In genomic region chr6:96468681-96469224, GRCh38 we compare ENCODE assay signal across 10 cellular contexts. TPM values are rescaled to one million over a fixed set of nuclear protein-coding genes. Genes with fewer than 3 reads are reported as not detected.
DNase-seq lines count a peak whose midpoint lies in the region; ATAC-seq, FAIRE-seq and TF ChIP-seq lines count a peak whose summit lies in the region.
"Had no signal": no experiment of that assay in that cellular context is flagged by ENCODE, and none has a peak within 500 bp of the region (broad histone marks: within the 10 kb centered on the region; RNA-seq: fewer than 3 reads in every experiment).

No MANE protein-coding gene starts in this region.

- H3K79me2 ChIP-seq in MM.1S (ENCODE audit: low read length), result no peaks in the 10 kb centered on the region
- H3K79me2 ChIP-seq in astrocyte (ENCODE audit: insufficient read depth, low read length), result no peaks in the 10 kb centered on the region

- H2AFZ ChIP-seq in MM.1S (ENCODE audit: low read length), result no peak overlapping the region
- no peak overlapping the region for H2AFZ ChIP-seq in astrocyte (ENCODE audit: low read depth, low read length)

- H3K36me3 Mint-ChIP-seq in astrocyte (ENCODE audit: low read depth, unreplicated experiment) (no peaks in the 10 kb centered on the region), osteocyte (ENCODE audit: unreplicated experiment) (no peaks in the 10 kb centered on the region), T-cell (no peaks in the 10 kb centered on the region)

- no peak overlapping the region for H3K4me2 ChIP-seq in MM.1S (ENCODE audit: low read depth, low read length)
- no peak overlapping the region for H3K4me2 ChIP-seq in astrocyte (ENCODE audit: low read length)

- H3K27me3 ChIP-seq in MM.1S (replicated peaks; ENCODE audit: insufficient read depth, low read length) (no peaks in the 10 kb centered on the region), astrocyte (ENCODE audit: insufficient read depth, low read length) (no peaks in the 10 kb centered on the region)

- no peak for ATAC-seq in T-cell (replicated peaks in 1 of 4)

- no peak for FAIRE-seq in astrocyte (lab: Jason Lieb, UNC)
- FAIRE-seq: GM18507 had no signal

- H3K4me3 Mint-ChIP-seq in astrocyte (ENCODE audit: unreplicated experiment) (no peak overlapping the region), osteocyte (ENCODE audit: unreplicated experiment) (no peak overlapping the region), T-cell (no peak overlapping the region)

- no peak overlapping the region for H3K9ac ChIP-seq in MM.1S (ENCODE audit: low read length)
- H3K9ac ChIP-seq in astrocyte (ENCODE audit: low read length), result no peak overlapping the region

- H3K9me3 Mint-ChIP-seq in astrocyte (ENCODE audit: unreplicated experiment), result no peaks in the 10 kb centered on the region
- no peaks in the 10 kb centered on the region for H3K9me3 Mint-ChIP-seq in osteocyte (ENCODE audit: unreplicated experiment)
- H3K9me3 Mint-ChIP-seq in T-cell, result peaks cover 0 to 4% (median 3%) of the 10 kb centered on the region in 3 donors

- H4K20me1 ChIP-seq in MM.1S (ENCODE audit: insufficient read depth, low read length) (no peaks in the 10 kb centered on the region), astrocyte (ENCODE audit: insufficient read depth, low read length) (no peaks in the 10 kb centered on the region)

- no peaks in the 10 kb centered on the region for H3K4me1 ChIP-seq in MM.1S (ENCODE audit: low read length)
- H3K4me1 ChIP-seq in astrocyte (ENCODE audit: insufficient read depth, low read length), result no peaks in the 10 kb centered on the region

- H3K27ac Mint-ChIP-seq in astrocyte (ENCODE audit: unreplicated experiment), result no peak overlapping the region
- no peak overlapping the region for H3K27ac Mint-ChIP-seq in osteocyte (ENCODE audit: unreplicated experiment)
- peak overlapping the region in 1 of 2 donors; percentile 3 for H3K27ac Mint-ChIP-seq in T-cell

- H3K4me3 ChIP-seq in MM.1S (ENCODE audit: low read length) (no peak overlapping the region), astrocyte (ENCODE audit: insufficient read depth, low read depth, low read length) (no peak overlapping the region)

- H3K27me3 Mint-ChIP-seq in astrocyte (ENCODE audit: low read depth, unreplicated experiment) (no peaks in the 10 kb centered on the region), osteocyte (ENCODE audit: unreplicated experiment) (peaks cover 6% of the 10 kb centered on the region), T-cell (peaks cover 0 to 3% of the 10 kb centered on the region in 2 donors)

- CTCF ChIA-PET in T-cell (lab: Charles Lee), result interaction anchor here (0.6 to 1.2 kb wide), 3 partner anchors 31 to 190 kb away, joined by 3 to 6 read pairs (median 3); partner anchors contain the start of gene UFL1 (in 1 of the 2)

- no peaks in the 10 kb centered on the region for H3K9me3 ChIP-seq in MM.1S (replicated peaks; ENCODE audit: insufficient read depth, low read length)
- H3K9me3 ChIP-seq in astrocyte (ENCODE audit: insufficient read depth, low read depth, low read length), result no peaks in the 10 kb centered on the region

- H3K4me1 Mint-ChIP-seq in astrocyte (ENCODE audit: low read depth, unreplicated experiment) (peaks cover 4% of the 10 kb centered on the region), osteocyte (ENCODE audit: unreplicated experiment) (no peaks in the 10 kb centered on the region), T-cell (peaks cover 16 to 27% (median 25%) of the 10 kb centered on the region in 3 donors)

- H3K9me2 ChIP-seq in MM.1S (replicated peaks; ENCODE audit: insufficient read depth, low read length), result no peaks in the 10 kb centered on the region

- POLR2A ChIA-PET in T-cell (lab: Charles Lee), result no interaction called here

- peak; percentile 48 for DNase-seq in NCI-H1092 treated with DMSO at 0.1 percent for 48 hours (lab: John Stamatoyannopoulos, UW)
- no peak for DNase-seq in NCI-H1092 (lab: John Stamatoyannopoulos, UW)
- peak; percentile 12 for DNase-seq in MM.1S
- no peak for DNase-seq in astrocyte (ENCODE audit: low read depth)
- no peak for DNase-seq in osteocyte (ENCODE audit: extremely low spot score, unreplicated experiment)
- DNase-seq in ureter (ENCODE audit: low spot score), result no peak
- no peak for DNase-seq in T-cell
- no peak for DNase-seq in activated naive CD4-positive, alpha-beta T cell treated with anti-CD3 and anti-CD28 coated beads, Interleukin-2, amount 50 U/mL, for 16 hours
- DNase-seq: SHP77 treated with DMSO at 0.1 percent for 48 hours had no signal

- peak; percentile 28 for TF ChIP-seq CTCF in MM.1S (IDR thresholded peaks at IDR 0.05; ENCODE audit: low read length)
- TF ChIP-seq CTCF in astrocyte (IDR thresholded peaks at IDR 0.05; ENCODE audit: insufficient read depth, low read depth, low read length), result peak; percentile 14
- TF ChIP-seq CTCF in osteocyte (IDR thresholded peaks at IDR 0.05), result peak; percentile 36

- H3K27ac ChIP-seq in MM.1S (ENCODE audit: low read length) (no peak overlapping the region), astrocyte (ENCODE audit: low read depth, low read length) (no peak overlapping the region)

- no peaks in the 10 kb centered on the region for H3F3A ChIP-seq in MM.1S (ENCODE audit: insufficient read depth, low read length)

- H3K36me3 ChIP-seq in MM.1S (replicated peaks; ENCODE audit: insufficient read depth, low read length) (no peaks in the 10 kb centered on the region), astrocyte (ENCODE audit: insufficient read depth, low read length) (no peaks in the 10 kb centered on the region)

RNA-seq across cellular contexts. Expression of gene UFL1, which starts 52.9 kb away (rescaled TPM):
- total RNA-seq in astrocyte, result 19.5 and 21.6 TPM in 2 replicates
- 22.7 and 23.2 TPM in 2 replicates for total RNA-seq in osteocyte
- total RNA-seq in ureter, result 39.6 TPM
- total RNA-seq in T-cell, result 10 to 100 TPM; 19.3 to 29.4 (median 27.7) TPM

Comparison
In these comparisons a context has a peak if more than half of its experiments do, and no peak if none do; other contexts are left out.
1. DNase-seq: peak in NCI-H1092 treated with DMSO at 0.1 percent for 48 hours (single experiment) and MM.1S (single experiment); none in NCI-H1092 (single experiment), astrocyte (single experiment), osteocyte (single experiment), ureter (single experiment), T-cell (0 of 34) and activated naive CD4-positive, alpha-beta T cell treated with anti-CD3 and anti-CD28 coated beads, Interleukin-2, amount 50 U/mL, for 16 hours (single experiment).
2. Peak in every context shown above with its lines, with median percentiles within 50 percentile points of each other: CTCF ChIP-seq.